In genomic region chr15:90863987-90864386, GRCh38 we compare ENCODE assay signal across 19 cellular contexts. TPM values are rescaled to one million over a fixed set of nuclear protein-coding genes. Genes with fewer than 3 reads are reported as not detected.
DNase-seq lines count a peak whose midpoint lies in the region; ATAC-seq, FAIRE-seq and TF ChIP-seq lines count a peak whose summit lies in the region.
"Had no signal": no experiment of that assay in that cellular context is flagged by ENCODE, and none has a peak within 500 bp of the region (broad histone marks: within the 10 kb centered on the region; RNA-seq: fewer than 3 reads in every experiment).

No MANE protein-coding gene starts in this region.

- CTCF ChIA-PET in PC-3 (lab: Charles Lee) = no interaction called here

- no peak for DNase-seq in activated T-cell treated with anti-CD3 and anti-CD28 coated beads, Interleukin-2, amount 50 U/mL, for 24 hours
- no peak for DNase-seq in activated T-cell treated with anti-CD3 and anti-CD28 coated beads for 4 hours
- DNase-seq in PC-3 = no peak
- no peak for DNase-seq in stimulated activated naive CD8-positive, alpha-beta T cell treated with anti-CD3 and anti-CD28 coated beads, Interleukin-15, Interleukin-2, amounts not matched to agents 100 U/mL and 50 U/mL, for 24 hours
- no peak for DNase-seq in amygdala (lab: John Stamatoyannopoulos, UW)
- DNase-seq in RCC 7860 (ENCODE audit: low spot score) = no peak
- DNase-seq in NCI-H2081 treated with DMSO at 0.1 percent for 48 hours (lab: John Stamatoyannopoulos, UW) = no peak
- DNase-seq: activated B cell treated with CpG ODN at 0.5 μM for 24 hours; activated effector memory CD4-positive, alpha-beta T cell treated with anti-CD3 and anti-CD28 coated beads, Interleukin-2, amount 50 U/mL, for 16 hours; Calu3; NCI-H2029; NCI-H526 treated with DMSO at 0.1 percent for 48 hours; Peyer's patch had no signal

- H3K36me3 ChIP-seq in PC-3 (ENCODE audit: low read depth, low read length) = no peaks in the 10 kb centered on the region
- H3K36me3 ChIP-seq: Peyer's patch, vagina had no signal

- ATAC-seq in PC-3 = no peak
- peak; percentile 80 for ATAC-seq in stimulated activated naive CD8-positive, alpha-beta T cell treated with anti-CD3 and anti-CD28 coated beads, Interleukin-15, Interleukin-2, amounts not matched to agents 100 U/mL and 50 U/mL, for 24 hours

- H3K9ac ChIP-seq in PC-3 (ENCODE audit: low read length) = no peak overlapping the region

- H4K20me1 ChIP-seq in PC-3 (ENCODE audit: low read length) = no peaks in the 10 kb centered on the region

- H3K4me1 ChIP-seq in PC-3 (ENCODE audit: insufficient read depth, low read length) = peaks cover 62% of the 10 kb centered on the region

- no TSS peak for BruUV-seq in PC-3 (replicated peaks; lab: Mats Ljungman, UMichigan)

- H3K27me3 Mint-ChIP-seq in activated T-cell treated with anti-CD3 and anti-CD28 coated beads, Interleukin-2, amount 50 U/mL, for 24 hours = no peaks in the 10 kb centered on the region
- H3K27me3 Mint-ChIP-seq in dendritic cell treated with granulocyte-macrophage colony-stimulating factor and Interleukin-4, amounts not matched to agents 40 ng/mL and 50 ng/mL, for 4 days = no peaks in the 10 kb centered on the region
- H3K27me3 Mint-ChIP-seq: activated B cell treated with CpG ODN at 0.5 μM for 24 hours had no signal

- no peaks in the 10 kb centered on the region for H3K9me3 Mint-ChIP-seq in activated T-cell treated with anti-CD3 and anti-CD28 coated beads, Interleukin-2, amount 50 U/mL, for 24 hours
- H3K9me3 Mint-ChIP-seq in dendritic cell treated with granulocyte-macrophage colony-stimulating factor and Interleukin-4, amounts not matched to agents 40 ng/mL and 50 ng/mL, for 4 days = no peaks in the 10 kb centered on the region
- H3K9me3 Mint-ChIP-seq: activated B cell treated with CpG ODN at 0.5 μM for 24 hours, mesothelial cell of epicardium had no signal

- no peaks in the 10 kb centered on the region for H3K27me3 ChIP-seq in PC-3 (ENCODE audit: low read length)
- H3K27me3 ChIP-seq: Peyer's patch, vagina had no signal

- H3K9me3 ChIP-seq in PC-3 (ENCODE audit: low read length) = no peaks in the 10 kb centered on the region
- H3K9me3 ChIP-seq: Peyer's patch, vagina had no signal

- no peak for FAIRE-seq in RCC 7860 (lab: Jason Lieb, UNC)
- FAIRE-seq: G401.6, GM12891, H54 had no signal

- H3K9me2 ChIP-seq in PC-3 (replicated peaks; ENCODE audit: low read length) = no peaks in the 10 kb centered on the region

- no peaks in the 10 kb centered on the region for H3K79me2 ChIP-seq in PC-3 (ENCODE audit: low read length)

- no peaks in the 10 kb centered on the region for H3F3A ChIP-seq in PC-3 (ENCODE audit: low read length, unreplicated experiment)

- H3K4me1 Mint-ChIP-seq in activated T-cell treated with anti-CD3 and anti-CD28 coated beads, Interleukin-2, amount 50 U/mL, for 24 hours (ENCODE audit: low read depth) = peaks cover 59% of the 10 kb centered on the region
- peaks cover 72% of the 10 kb centered on the region for H3K4me1 Mint-ChIP-seq in dendritic cell treated with granulocyte-macrophage colony-stimulating factor and Interleukin-4, amounts not matched to agents 40 ng/mL and 50 ng/mL, for 4 days (ENCODE audit: low read depth)

- H3K27ac ChIP-seq in PC-3 (ENCODE audit: low read length) = peak overlapping the region; percentile 47
- H3K27ac ChIP-seq: Peyer's patch, vagina had no signal

- no peak for TF ChIP-seq CTCF in PC-3 (conservative IDR thresholded peaks at IDR 0.05; ENCODE audit: low read depth, low read length)

- no peak overlapping the region for H3K4me3 ChIP-seq in PC-3 (ENCODE audit: low read length)
- H3K4me3 ChIP-seq: Peyer's patch, vagina had no signal

- H3K27ac Mint-ChIP-seq in activated T-cell treated with anti-CD3 and anti-CD28 coated beads, Interleukin-2, amount 50 U/mL, for 24 hours = peak overlapping the region; percentile 83
- H3K27ac Mint-ChIP-seq in dendritic cell treated with granulocyte-macrophage colony-stimulating factor and Interleukin-4, amounts not matched to agents 40 ng/mL and 50 ng/mL, for 4 days = peak overlapping the region; percentile 75
- H3K27ac Mint-ChIP-seq: mesothelial cell of epicardium had no signal

- intact Hi-C loops in PC-3 (cut with micrococcal nuclease) = no loop called here
- intact Hi-C loops in dendritic cell treated with granulocyte-macrophage colony-stimulating factor and Interleukin-4, amounts not matched to agents 40 ng/mL and 50 ng/mL, for 4 days (cut with micrococcal nuclease) = no loop called here

- POLR2A ChIA-PET in PC-3 (lab: Charles Lee; ENCODE audit: unreplicated experiment) = no interaction called here

- H3K36me3 Mint-ChIP-seq in activated T-cell treated with anti-CD3 and anti-CD28 coated beads, Interleukin-2, amount 50 U/mL, for 24 hours (ENCODE audit: low read depth) = no peaks in the 10 kb centered on the region
- H3K36me3 Mint-ChIP-seq in dendritic cell treated with granulocyte-macrophage colony-stimulating factor and Interleukin-4, amounts not matched to agents 40 ng/mL and 50 ng/mL, for 4 days (ENCODE audit: low read depth) = peaks cover 8% of the 10 kb centered on the region
- H3K36me3 Mint-ChIP-seq: mesothelial cell of epicardium had no signal

- H2AFZ ChIP-seq in PC-3 (ENCODE audit: low read length) = no peak overlapping the region

- peak overlapping the region; percentile 10; the same call in 1 of the 2 replicates for H3K4me2 ChIP-seq in PC-3 (ENCODE audit: low read length)

- no peak overlapping the region for H3K4me3 Mint-ChIP-seq in activated T-cell treated with anti-CD3 and anti-CD28 coated beads, Interleukin-2, amount 50 U/mL, for 24 hours
- no peak overlapping the region for H3K4me3 Mint-ChIP-seq in dendritic cell treated with granulocyte-macrophage colony-stimulating factor and Interleukin-4, amounts not matched to agents 40 ng/mL and 50 ng/mL, for 4 days
- H3K4me3 Mint-ChIP-seq: activated B cell treated with CpG ODN at 0.5 μM for 24 hours, mesothelial cell of epicardium had no signal

RNA-seq across cellular contexts. Expression of gene FURIN, which starts 4.4 kb away (rescaled TPM):
- 39.1 and 44.2 TPM in 2 replicates for total RNA-seq in PC-3 (2014; rRNA removed)

RNA-seq across cellular contexts. Expression of gene FES, which starts 20.3 kb away (rescaled TPM):
- total RNA-seq in PC-3 (2014; rRNA removed) = 2.8 and 11.5 TPM in 2 replicates

RNA-seq across cellular contexts. Expression of gene MAN2A2, which starts 39.1 kb away (rescaled TPM):
- 19.8 and 26.3 TPM in 2 replicates for total RNA-seq in PC-3 (2014; rRNA removed)
